Comparison of ENCODE assay signal across 2 cellular contexts in genomic region chr12:105025890-105026289, GRCh38.
TF ChIP-seq lines count a peak whose summit lies in the region.

No MANE protein-coding gene starts in this region.

TF ChIP-seq in liver, 16 proteins besides CTCF, POLR2A, EP300 and RAD21:
- TF ChIP-seq HNF4A (conservative IDR thresholded peaks at IDR 0.05) (peak; percentile 42 to 55), NR2F2 (IDR thresholded peaks at IDR 0.05) (peak; percentile 47), YY1 (IDR thresholded peaks at IDR 0.05) (peak; percentile 63), HNF4G (IDR thresholded peaks at IDR 0.05) (no peak), RXRA (IDR thresholded peaks at IDR 0.05) (peak; percentile 44 to 72), REST (IDR thresholded peaks at IDR 0.05) (no peak), JUND (IDR thresholded peaks at IDR 0.05) (peak; percentile 20 to 36), SP1 (IDR thresholded peaks at IDR 0.05) (peak; percentile 56), TAF1 (conservative IDR thresholded peaks at IDR 0.05) (no peak), FOXA1 (IDR thresholded peaks at IDR 0.05) (no peak), GABPA (IDR thresholded peaks at IDR 0.05 in 1 of 2, conservative IDR thresholded peaks at IDR 0.05 in 1 of 2) (no peak), FOXA2 (IDR thresholded peaks at IDR 0.05) (peak; percentile 57), EGR1 (IDR thresholded peaks at IDR 0.05; ENCODE audit: low read depth in 2 of 2) (no peak)
- TF ChIP-seq, protein P1, sequence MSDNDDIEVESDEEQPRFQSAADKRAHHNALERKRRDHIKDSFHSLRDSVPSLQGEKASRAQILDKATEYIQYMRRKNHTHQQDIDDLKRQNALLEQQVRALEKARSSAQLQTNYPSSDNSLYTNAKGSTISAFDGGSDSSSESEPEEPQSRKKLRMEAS (IDR thresholded peaks at IDR 0.05) = no peak
- TF ChIP-seq, protein P2, sequence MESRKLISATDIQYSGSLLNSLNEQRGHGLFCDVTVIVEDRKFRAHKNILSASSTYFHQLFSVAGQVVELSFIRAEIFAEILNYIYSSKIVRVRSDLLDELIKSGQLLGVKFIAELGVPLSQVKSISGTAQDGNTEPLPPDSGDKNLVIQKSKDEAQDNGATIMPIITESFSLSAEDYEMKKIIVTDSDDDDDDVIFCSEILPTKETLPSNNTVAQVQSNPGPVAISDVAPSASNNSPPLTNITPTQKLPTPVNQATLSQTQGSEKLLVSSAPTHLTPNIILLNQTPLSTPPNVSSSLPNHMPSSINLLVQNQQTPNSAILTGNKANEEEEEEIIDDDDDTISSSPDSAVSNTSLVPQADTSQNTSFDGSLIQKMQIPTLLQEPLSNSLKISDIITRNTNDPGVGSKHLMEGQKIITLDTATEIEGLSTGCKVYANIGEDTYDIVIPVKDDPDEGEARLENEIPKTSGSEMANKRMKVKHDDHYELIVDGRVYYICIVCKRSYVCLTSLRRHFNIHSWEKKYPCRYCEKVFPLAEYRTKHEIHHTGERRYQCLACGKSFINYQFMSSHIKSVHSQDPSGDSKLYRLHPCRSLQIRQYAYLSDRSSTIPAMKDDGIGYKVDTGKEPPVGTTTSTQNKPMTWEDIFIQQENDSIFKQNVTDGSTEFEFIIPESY (IDR thresholded peaks at IDR 0.05) = peak; percentile 25
- TF ChIP-seq, protein P3, sequence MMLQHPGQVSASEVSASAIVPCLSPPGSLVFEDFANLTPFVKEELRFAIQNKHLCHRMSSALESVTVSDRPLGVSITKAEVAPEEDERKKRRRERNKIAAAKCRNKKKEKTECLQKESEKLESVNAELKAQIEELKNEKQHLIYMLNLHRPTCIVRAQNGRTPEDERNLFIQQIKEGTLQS (IDR thresholded peaks at IDR 0.05) = no peak

TF ChIP-seq in HepG2, 621 proteins besides CTCF, POLR2A, EP300 and RAD21:
- no peak for TF ChIP-seq ZNF749 (CRISPR knock-in tag; IDR thresholded peaks at IDR 0.05; ENCODE audit: borderline replicate concordance)
